In the genomic region with DNA sequence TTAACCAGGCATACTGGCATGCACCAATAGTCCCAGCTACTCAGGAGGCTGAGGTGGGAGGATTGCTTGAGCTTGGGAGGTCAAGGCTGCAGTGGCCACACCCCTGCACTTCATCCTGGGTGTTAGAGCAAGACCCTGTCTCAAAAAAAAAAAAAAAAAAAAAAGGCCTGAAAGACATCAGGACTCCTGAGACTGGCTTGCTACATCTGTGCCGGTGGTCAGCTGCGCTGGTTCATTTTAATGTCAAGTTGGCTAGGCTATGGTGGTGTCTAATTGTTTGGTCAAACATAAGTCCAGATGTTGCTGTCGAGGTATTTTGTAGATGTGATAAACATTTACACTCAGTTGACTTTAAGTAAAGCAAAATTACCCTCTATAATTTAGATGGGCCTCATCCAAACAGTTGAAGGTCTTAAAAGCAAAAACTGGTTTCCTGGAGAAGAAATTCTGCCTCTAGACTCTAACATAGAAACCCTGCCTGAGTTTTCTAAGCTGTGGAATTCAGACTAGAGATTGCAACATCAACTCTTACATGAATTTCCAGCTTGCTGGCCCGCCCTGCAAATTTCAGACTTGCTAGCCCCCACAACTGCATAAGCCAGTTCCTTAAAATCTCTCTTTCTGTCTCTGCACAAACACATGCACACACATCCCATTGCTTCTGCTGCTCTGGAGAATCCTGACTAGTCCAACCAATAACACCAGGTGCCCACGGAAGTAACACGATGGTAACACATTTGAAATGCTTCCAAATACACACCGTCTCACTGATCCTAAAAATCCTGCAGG, we compare ENCODE assay signal across 10 cellular contexts. TPM values are rescaled to one million over a fixed set of nuclear protein-coding genes. Genes with fewer than 3 reads are reported as not detected.
DNase-seq lines count a peak whose midpoint lies in the region; ATAC-seq and TF ChIP-seq lines count a peak whose summit lies in the region.
"Had no signal": no experiment of that assay in that cellular context is flagged by ENCODE, and none has a peak within 500 bp of the region (broad histone marks: within the 10 kb centered on the region; RNA-seq: fewer than 3 reads in every experiment).

No MANE protein-coding gene starts in this region.

- H3K27me3 ChIP-seq in PC-9 (ENCODE audit: insufficient read depth, low read depth) (no peaks in the 10 kb centered on the region), esophagus (ENCODE audit: control insufficient read depth in 1 of 2, insufficient read depth in 2 of 2, low read length in 2 of 2) (no peaks in the 10 kb centered on the region)

- 44 to 50% methylated on average over 7 of the region's 7 CpGs for WGBS in esophagus, 2 donors

- H3K36me3 ChIP-seq in PC-9 (ENCODE audit: low read depth) (no peaks in the 10 kb centered on the region), esophagus (ENCODE audit: control insufficient read depth in 2 of 2, insufficient read depth in 2 of 2, low read length in 1 of 2) (no peaks in the 10 kb centered on the region)

- no TSS peak for BruUV-seq in PC-9 (replicated peaks; lab: Mats Ljungman, UMichigan)

- H3K4me1 Mint-ChIP-seq in nephron progenitor cell, result peaks cover 58% of the 10 kb centered on the region

- H3K4me3 ChIP-seq in PC-9, result no peak overlapping the region
- peak overlapping the region in 1 of 2 donors; percentile 3 for H3K4me3 ChIP-seq in esophagus (ENCODE audit: low read depth in 1 of 2, low read length in 2 of 2)

- H3K27ac ChIP-seq in PC-9 (peak overlapping the region; percentile 96), esophagus (ENCODE audit: low read depth in 2 of 2, low read length in 1 of 2) (peak overlapping the region; percentile 91 to 98)

- no peak overlapping the region for H2AFZ ChIP-seq in PC-9

- CTCF ChIA-PET in PC-9 (lab: Charles Lee), result interaction anchor here (0.6 kb wide), 1 partner anchor 577 kb away, joined by 5 read pairs; no protein-coding TSS in a partner anchor

- H3K4me1 ChIP-seq in PC-9 (replicated peaks; ENCODE audit: insufficient read depth) (peaks cover 24% of the 10 kb centered on the region), esophagus (ENCODE audit: control insufficient read depth in 2 of 2, insufficient read depth in 2 of 2, low read length in 1 of 2) (peaks cover 0 to 16% of the 10 kb centered on the region in 2 donors)

- DNase-seq in AG09319 (ENCODE audit: extremely low read depth, low read depth) (peak; percentile 49), PC-9 (no peak), nephron progenitor cell (no peak), superior temporal gyrus (ENCODE audit: extremely low spot score) (no peak), kidney tubule cell (ENCODE audit: low spot score) (no peak), amniotic stem cell (lab: John Stamatoyannopoulos, UW) (no peak)
- DNase-seq: activated gamma-delta T cell; CD4-positive, alpha-beta memory T cell had no signal

- no peaks in the 10 kb centered on the region for H3K9me2 ChIP-seq in PC-9 (ENCODE audit: insufficient read depth)

- POLR2A ChIA-PET in PC-9 (lab: Charles Lee; ENCODE audit: unreplicated experiment), result interaction anchor here (0.7 to 1.1 kb wide), 2 partner anchors 12 to 18 kb away, joined by 3 to 14 read pairs; a partner anchor contains a TSS

- ATAC-seq in GM21526 (IDR thresholded peaks at IDR 0.05; ENCODE audit: low FRiP score, unreplicated experiment), result no peak

- no peaks in the 10 kb centered on the region for H3K9me3 Mint-ChIP-seq in nephron progenitor cell

- H4K20me1 ChIP-seq in PC-9 (ENCODE audit: insufficient read depth), result no peaks in the 10 kb centered on the region

- H3K4me3 Mint-ChIP-seq in nephron progenitor cell, result no peak overlapping the region

- peaks cover 58% of the 10 kb centered on the region for H3K79me2 ChIP-seq in PC-9 (ENCODE audit: low read depth)

- H3K36me3 Mint-ChIP-seq in nephron progenitor cell (ENCODE audit: low read depth), result peaks cover 15% of the 10 kb centered on the region
- H3K36me3 Mint-ChIP-seq: CD4-positive, alpha-beta memory T cell had no signal

- H3F3A ChIP-seq in PC-9 (ENCODE audit: insufficient read depth, low read depth), result peaks cover 38% of the 10 kb centered on the region

- intact Hi-C loops in PC-9 (cut with micrococcal nuclease; ENCODE audit: unreplicated experiment), result no loop called here

- TF ChIP-seq CTCF in AG09319 (IDR thresholded peaks at IDR 0.05; ENCODE audit: low read depth, low read length) (no peak), PC-9 (conservative IDR thresholded peaks at IDR 0.05) (no peak), nephron progenitor cell (IDR thresholded peaks at IDR 0.05) (no peak)

- H3K27ac Mint-ChIP-seq in nephron progenitor cell, result peak overlapping the region; percentile 22

- no peaks in the 10 kb centered on the region for H3K27me3 Mint-ChIP-seq in nephron progenitor cell (ENCODE audit: low read depth, poor library complexity)

- no peaks in the 10 kb centered on the region for H3K9me3 ChIP-seq in PC-9 (ENCODE audit: insufficient read depth, low read depth)
- no peaks in the 10 kb centered on the region for H3K9me3 ChIP-seq in esophagus (ENCODE audit: control insufficient read depth in 2 of 2, insufficient read depth in 1 of 2, low read depth in 1 of 2, low read length in 1 of 2)

- H3K4me2 ChIP-seq in PC-9, result peak overlapping the region; percentile 28

RNA-seq across cellular contexts. Expression of a gene that starts 18.2 kb away (rescaled TPM):
- total RNA-seq in PC-9 (2021), result 255 and 274 TPM in 2 replicates
- 10 to 100 TPM; 30.2 to 32.1 TPM for polyA plus RNA-seq in esophagus
- polyA plus RNA-seq: CD4-positive, alpha-beta memory T cell had no signal

RNA-seq across cellular contexts. Expression of a gene that starts 32.5 kb away (rescaled TPM):
- total RNA-seq in PC-9 (2021), result 29.6 and 38.9 TPM in 2 replicates
- polyA plus RNA-seq in esophagus, result 10 to 100 TPM in 1 of 2 donors, 1 to 10 TPM in 1; 8.3 to 11.5 TPM
